ENCODE assay signal across 19 cellular contexts in the genomic region with DNA sequence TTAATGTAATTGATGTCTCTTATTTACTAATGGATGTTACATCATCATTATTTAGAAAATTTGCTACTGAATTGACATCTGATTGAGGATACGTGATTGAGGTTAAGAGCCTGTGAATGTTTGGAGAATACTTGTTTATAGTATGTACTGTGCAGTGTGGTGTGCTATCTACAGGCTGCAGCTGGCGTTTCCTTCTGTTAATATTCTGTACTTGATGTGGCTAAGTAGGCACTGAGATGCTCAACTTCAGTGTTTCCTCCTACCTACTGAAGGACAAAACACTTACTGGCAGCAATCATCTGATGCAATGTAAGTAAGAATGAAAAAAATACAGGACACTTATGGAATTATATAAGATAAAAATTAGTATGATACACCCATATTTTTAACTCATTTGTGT.
"Had no signal": no experiment of that assay in that cellular context is flagged by ENCODE, and none has a peak within 500 bp of the region (broad histone marks: within the 10 kb centered on the region; RNA-seq: fewer than 3 reads in every experiment).

No MANE protein-coding gene starts in this region.

- H3K9me3 ChIP-seq: left ventricle myocardium inferior, mucosa of descending colon, right atrium auricular region, suprapubic skin, tibial nerve had no signal

- ATAC-seq: activated CD4-positive, alpha-beta T cell treated with anti-CD3 and anti-CD28 coated beads for 36 hours; activated CD8-positive, alpha-beta memory T cell treated with anti-CD3 and anti-CD28 coated beads, Interleukin-2, amount 10 ng/mL, durations not matched to agents 7 days and 5 days; activated CD8-positive, alpha-beta T cell treated with anti-CD3 and anti-CD28 coated beads, Interleukin-2, amount 10 ng/mL, durations not matched to agents 7 days and 5 days; activated naive CD8-positive, alpha-beta T cell treated with anti-CD3 and anti-CD28 coated beads, Interleukin-2, amount 50 U/mL, for 24 hours; mucosa of descending colon; natural killer cell treated with Interleukin-12 subunit alpha and Interleukin-12 subunit beta and Interleukin-15 and Interleukin-18, amount 100 ng/mL, for 72 hours; stimulated activated memory B cell treated with anti-CD40 and anti-IgM and Interleukin-4, amounts not matched to agents 10 μg/mL and 1 μg/mL and 100 μg/mL, for 72 hours had no signal

- H3K27me3 ChIP-seq: right atrium auricular region, suprapubic skin, tibial nerve had no signal

- H3K27ac ChIP-seq: left ventricle myocardium inferior, right atrium auricular region, suprapubic skin, tibial nerve had no signal

- H3K4me1 ChIP-seq: right atrium auricular region had no signal

- DNase-seq: activated CD4-positive, alpha-beta T cell treated with anti-CD3 and anti-CD28 coated beads for 36 hours; activated CD4-positive, CD25-positive, alpha-beta regulatory T cell; activated CD8-positive, alpha-beta memory T cell treated with anti-CD3 and anti-CD28 coated beads, Interleukin-2, amount 10 ng/mL, durations not matched to agents 7 days and 5 days; activated CD8-positive, alpha-beta T cell treated with anti-CD3 and anti-CD28 coated beads, Interleukin-2, amount 10 ng/mL, durations not matched to agents 7 days and 5 days; activated naive CD8-positive, alpha-beta T cell treated with anti-CD3 and anti-CD28 coated beads, Interleukin-2, amount 50 U/mL, for 24 hours; activated T-cell treated with anti-CD3 and anti-CD28 coated beads, Interleukin-2, amount 50 U/mL, for 48 hours; dermis blood vessel endothelial cell; effector CD8-positive, alpha-beta T cell; left ventricle myocardium inferior; mucosa of descending colon; stimulated activated CD4-positive, alpha-beta T cell treated with anti-CD3 and anti-CD28 coated beads, Interleukin-1b, Interleukin-23, amount 100 ng/mL, for 48 hours; stimulated activated CD4-positive, alpha-beta T cell treated with anti-CD3 and anti-CD28 coated beads, Interleukin-4, amount 100 ng/mL, for 4 hours; stimulated activated CD8-positive, alpha-beta memory T cell treated with anti-CD3 and anti-CD28 coated beads, Interleukin-4, amount 100 ng/mL, for 48 hours had no signal

- H3K36me3 ChIP-seq: left ventricle myocardium inferior, right atrium auricular region, suprapubic skin, tibial nerve had no signal

- H3K4me3 ChIP-seq: left ventricle myocardium inferior, mucosa of descending colon, right atrium auricular region, smooth muscle cell, suprapubic skin, tibial nerve had no signal
